8 cellular contexts compared by ENCODE assay signal in the genomic region with DNA sequence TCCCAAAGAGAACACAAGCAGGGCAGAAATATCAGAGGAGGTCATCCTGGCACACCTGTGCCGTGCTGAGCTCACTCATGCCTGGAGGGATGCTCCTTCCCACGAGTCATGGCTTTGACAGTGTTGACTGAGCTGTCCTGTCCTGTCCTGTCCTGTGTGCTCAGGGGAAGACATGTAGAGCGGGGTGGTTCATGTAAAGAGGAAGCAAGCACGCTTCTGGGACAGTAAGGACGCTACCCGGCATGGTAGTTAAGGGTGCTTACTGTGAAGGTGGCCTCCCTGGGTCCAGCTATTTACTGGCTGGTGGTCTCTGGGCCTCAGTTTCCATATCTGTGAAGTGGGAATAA. TPM values are rescaled to one million over a fixed set of nuclear protein-coding genes. Genes with fewer than 3 reads are reported as not detected.
A peak's percentile ranks its signal among the peaks of the same experiment; 100 is the strongest.
DNase-seq lines count a peak whose midpoint lies in the region; ATAC-seq and TF ChIP-seq lines count a peak whose summit lies in the region.

No MANE protein-coding gene starts in this region.

- no peak overlapping the region for H3K56ac ChIP-seq in IMR-90 (ENCODE audit: extremely low read depth, insufficient read depth, low read length)

- TF ChIP-seq RAD21 in IMR-90 (IDR thresholded peaks at IDR 0.05; ENCODE audit: low read length) = no peak

- no peak overlapping the region for H3K9ac ChIP-seq in IMR-90 (ENCODE audit: low read depth, low read length)

- H3K4me3 ChIP-seq in IMR-90 (ENCODE audit: insufficient read depth, low read depth, low read length) (no peak overlapping the region), skin epidermis (peak overlapping the region; percentile 24 to 45 (median 35)), HAP-1 (no peak overlapping the region)

- H2AFZ ChIP-seq in IMR-90 (replicated peaks; ENCODE audit: low read length, poor library complexity) = peak overlapping the region; percentile 5

- H3K9me3 Mint-ChIP-seq in activated naive CD4-positive, alpha-beta T cell treated with anti-CD3 and anti-CD28 coated beads, Interleukin-2, amount 50 U/mL, for 24 hours = no peaks in the 10 kb centered on the region
- no peaks in the 10 kb centered on the region for H3K9me3 Mint-ChIP-seq in central memory CD8-positive, alpha-beta T cell

- no peak for TF ChIP-seq CTCF in IMR-90 (conservative IDR thresholded peaks at IDR 0.05; ENCODE audit: low read depth, low read length)

- TF ChIP-seq POLR2A in IMR-90 (IDR thresholded peaks at IDR 0.05; ENCODE audit: low read depth, low read length) = no peak

- H2BK5ac ChIP-seq in IMR-90 (ENCODE audit: low read depth, low read length, poor library complexity, severe bottlenecking) = no peak overlapping the region

- H3K36me3 ChIP-seq in IMR-90 (ENCODE audit: control insufficient read depth, insufficient read depth, low read length) (peaks cover 17% of the 10 kb centered on the region), HAP-1 (replicated peaks) (no peaks in the 10 kb centered on the region)

- WGBS in IMR-90 (ENCODE audit: extremely low coverage in 2 of 2, insufficient read length in 1 of 2), 2 experiments = no CpG with 5 or more reads among the region's 6 CpGs

- H3K23ac ChIP-seq in IMR-90 (ENCODE audit: low read depth, low read length) = no peak overlapping the region

- POLR2A ChIA-PET in IMR-90 (lab: Charles Lee; ENCODE audit: unreplicated experiment) = no interaction called here

- no peaks in the 10 kb centered on the region for H4K20me1 ChIP-seq in IMR-90 (ENCODE audit: insufficient read depth, low read length)

- H3K4me1 ChIP-seq in IMR-90 (ENCODE audit: control insufficient read depth, insufficient read depth, low read length) (peaks cover 10% of the 10 kb centered on the region), HAP-1 (no peaks in the 10 kb centered on the region)

- H3K4me2 ChIP-seq in IMR-90 (ENCODE audit: low read depth, low read length) = no peak overlapping the region

- 0 out of 2 replicates have a peak overlapping the region, but pooled peaks have one; percentile 12 for H4K91ac ChIP-seq in IMR-90 (ENCODE audit: insufficient read depth, low read depth, low read length)

- H3K9me3 ChIP-seq in IMR-90 (ENCODE audit: control insufficient read depth, insufficient read depth, low read length) (no peaks in the 10 kb centered on the region), HAP-1 (no peaks in the 10 kb centered on the region)

- H3K27me3 ChIP-seq in IMR-90 (ENCODE audit: control insufficient read depth, insufficient read depth, low read length) = no peaks in the 10 kb centered on the region
- no peaks in the 10 kb centered on the region for H3K27me3 ChIP-seq in HAP-1 (ENCODE audit: low read depth)

- peak overlapping the region; percentile 91 for H3K4me3 Mint-ChIP-seq in activated naive CD4-positive, alpha-beta T cell treated with anti-CD3 and anti-CD28 coated beads, Interleukin-2, amount 50 U/mL, for 24 hours
- H3K4me3 Mint-ChIP-seq in central memory CD8-positive, alpha-beta T cell = peak overlapping the region; percentile 85

- DNase-seq in activated naive CD4-positive, alpha-beta T cell treated with anti-CD3 and anti-CD28 coated beads, Interleukin-2, amount 50 U/mL, for 16 hours = no peak
- DNase-seq in IMR-90 (no peak), HAP-1 (ENCODE audit: low spot score in 2 of 2) (no peak), pons (ENCODE audit: low spot score) (no peak)
- DNase-seq in central memory CD8-positive, alpha-beta T cell (ENCODE audit: low spot score in 2 of 2) = no peak

- peaks cover 55% of the 10 kb centered on the region for H3K4me1 Mint-ChIP-seq in activated naive CD4-positive, alpha-beta T cell treated with anti-CD3 and anti-CD28 coated beads, Interleukin-2, amount 50 U/mL, for 24 hours
- H3K4me1 Mint-ChIP-seq in central memory CD8-positive, alpha-beta T cell = peaks cover 41% of the 10 kb centered on the region

- H3K27me3 Mint-ChIP-seq in activated naive CD4-positive, alpha-beta T cell treated with anti-CD3 and anti-CD28 coated beads, Interleukin-2, amount 50 U/mL, for 24 hours = no peaks in the 10 kb centered on the region
- no peaks in the 10 kb centered on the region for H3K27me3 Mint-ChIP-seq in central memory CD8-positive, alpha-beta T cell

- in situ Hi-C loops in IMR-90 (cut with MboI; ENCODE audit: low sequenced_read_pairs) = loop anchor here (10.0 kb wide), 2 partner anchors 57 to 397 kb away; no protein-coding TSS in a partner anchor
- in situ Hi-C loops in HAP-1 (cut with MboI; ENCODE audit: low sequenced_read_pairs) = loop anchor here (10.0 kb wide), 2 partner anchors 57 to 113 kb away; no protein-coding TSS in a partner anchor

- ATAC-seq in IMR-90 (ENCODE audit: low read depth) (no peak), HG03565 (IDR thresholded peaks at IDR 0.05; ENCODE audit: unreplicated experiment) (no peak)
- ATAC-seq in central memory CD8-positive, alpha-beta T cell (replicated peaks; ENCODE audit: extremely low read depth, poor library complexity, severe bottlenecking) = peak; percentile 55

- no peak overlapping the region for H2AK9ac ChIP-seq in IMR-90 (replicated peaks; ENCODE audit: low read depth, low read length, poor library complexity)

- BruUV-seq in IMR-90 (replicated peaks; lab: Mats Ljungman, UMichigan) = no TSS peak

- intact Hi-C loops in IMR-90 (cut with micrococcal nuclease) = no loop called here

- H3K27ac ChIP-seq in IMR-90 (ENCODE audit: insufficient read depth, low read length) (no peak overlapping the region), skin epidermis (peak overlapping the region in 20 of 21 experiments; percentile 52 to 89 (median 76))

- CTCF ChIA-PET in IMR-90 (lab: Yijun Ruan, JAX) = no interaction called here

- peak overlapping the region in 1 of 2 experiments; percentile 56; a peak in 2 of 4 replicates for H4K8ac ChIP-seq in IMR-90 (ENCODE audit: low read depth in 2 of 2, low read length in 2 of 2)

- H3K14ac ChIP-seq in IMR-90 (replicated peaks; ENCODE audit: low read depth, low read length) = peak overlapping the region; percentile 7; the same call in 1 of the 2 replicates

- no peaks in the 10 kb centered on the region for H3K79me1 ChIP-seq in IMR-90 (ENCODE audit: low read depth in 1 of 2, low read length in 2 of 2)

- no peak overlapping the region for H2BK120ac ChIP-seq in IMR-90 (ENCODE audit: low read depth, low read length)

- peak overlapping the region; percentile 61; the same call in 1 of the 2 replicates for H2AK5ac ChIP-seq in IMR-90 (ENCODE audit: low read depth, low read length)

- H2BK15ac ChIP-seq in IMR-90 (ENCODE audit: low read depth, low read length) = no peak overlapping the region

- H3K27ac Mint-ChIP-seq in activated naive CD4-positive, alpha-beta T cell treated with anti-CD3 and anti-CD28 coated beads, Interleukin-2, amount 50 U/mL, for 24 hours = peak overlapping the region; percentile 86
- peak overlapping the region; percentile 84 for H3K27ac Mint-ChIP-seq in central memory CD8-positive, alpha-beta T cell (ENCODE audit: low read depth)

- dilution Hi-C loops in IMR-90 (cut with HindIII; ENCODE audit: low sequenced_read_pairs, unreplicated experiment) = no loop called here

- peak overlapping the region; percentile 11; the same call in 1 of the 2 replicates for H3K4ac ChIP-seq in IMR-90 (ENCODE audit: low read depth, low read length)

- 0 out of 2 replicates have a peak overlapping the region, but pooled peaks have one; percentile 35 for H4K5ac ChIP-seq in IMR-90 (ENCODE audit: low read depth, low read length)

- peaks cover 10% of the 10 kb centered on the region for H3K9me1 ChIP-seq in IMR-90 (ENCODE audit: insufficient read depth, low read length)

- no peak overlapping the region for H2BK20ac ChIP-seq in IMR-90 (ENCODE audit: low read depth, low read length)

- peaks cover 2% of the 10 kb centered on the region for H3K36me3 Mint-ChIP-seq in activated naive CD4-positive, alpha-beta T cell treated with anti-CD3 and anti-CD28 coated beads, Interleukin-2, amount 50 U/mL, for 24 hours
- peaks cover 2% of the 10 kb centered on the region for H3K36me3 Mint-ChIP-seq in central memory CD8-positive, alpha-beta T cell (ENCODE audit: insufficient read depth)

- no peak overlapping the region for H3K18ac ChIP-seq in IMR-90 (ENCODE audit: low read depth, low read length)

TF ChIP-seq in IMR-90, 13 proteins besides CTCF, POLR2A, EP300 and RAD21:
- TF ChIP-seq CHD1 (IDR thresholded peaks at IDR 0.05; ENCODE audit: low read depth, low read length) = no peak
- TF ChIP-seq RFX5 (IDR thresholded peaks at IDR 0.05; ENCODE audit: low read depth, low read length) = no peak
- TF ChIP-seq SMC3 (IDR thresholded peaks at IDR 0.05; ENCODE audit: low read depth, low read length) = no peak
- no peak for TF ChIP-seq CEBPB (IDR thresholded peaks at IDR 0.05; ENCODE audit: low read depth, low read length)
- TF ChIP-seq MAZ (IDR thresholded peaks at IDR 0.05; ENCODE audit: borderline replicate concordance, low read depth, low read length) = no peak
- TF ChIP-seq RCOR1 (IDR thresholded peaks at IDR 0.05; ENCODE audit: insufficient replicate concordance, low read length) = no peak
- no peak for TF ChIP-seq MXI1 (IDR thresholded peaks at IDR 0.05; ENCODE audit: borderline replicate concordance, low read depth, low read length)
- TF ChIP-seq, protein P1, sequence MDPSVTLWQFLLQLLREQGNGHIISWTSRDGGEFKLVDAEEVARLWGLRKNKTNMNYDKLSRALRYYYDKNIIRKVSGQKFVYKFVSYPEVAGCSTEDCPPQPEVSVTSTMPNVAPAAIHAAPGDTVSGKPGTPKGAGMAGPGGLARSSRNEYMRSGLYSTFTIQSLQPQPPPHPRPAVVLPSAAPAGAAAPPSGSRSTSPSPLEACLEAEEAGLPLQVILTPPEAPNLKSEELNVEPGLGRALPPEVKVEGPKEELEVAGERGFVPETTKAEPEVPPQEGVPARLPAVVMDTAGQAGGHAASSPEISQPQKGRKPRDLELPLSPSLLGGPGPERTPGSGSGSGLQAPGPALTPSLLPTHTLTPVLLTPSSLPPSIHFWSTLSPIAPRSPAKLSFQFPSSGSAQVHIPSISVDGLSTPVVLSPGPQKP (IDR thresholded peaks at IDR 0.05; ENCODE audit: borderline replicate concordance, low read depth, low read length) = no peak
- no peak for TF ChIP-seq MAFK (IDR thresholded peaks at IDR 0.05; ENCODE audit: low read depth, low read length)
- TF ChIP-seq NFE2L2 (IDR thresholded peaks at IDR 0.05; ENCODE audit: low read depth, low read length) = no peak
- no peak for TF ChIP-seq BHLHE40 (IDR thresholded peaks at IDR 0.05; ENCODE audit: low read depth, low read length)

RNA-seq across cellular contexts. Expression of a gene that starts 0.4 kb away (rescaled TPM):
- total RNA-seq in IMR-90 (2012; rRNA removed) = 0.54 and 0.83 TPM in 2 replicates
- polyA plus RNA-seq in IMR-90 (2012; rRNA removed) = 2.5 and 3.7 TPM in 2 replicates
- polyA plus RNA-seq in IMR-90 (2012; cell fraction: cytosol; rRNA removed) = 1.1 and 2.0 TPM in 2 replicates
- polyA plus RNA-seq in IMR-90 (2012; cell fraction: nucleus; rRNA removed; ENCODE audit: low replicate concordance) = 6.8 and 8.6 TPM in 2 replicates

Comparison
In these comparisons a context has a peak if more than half of its experiments do, and no peak if none do; other contexts are left out.
1. H3K4me3 ChIP-seq: peak in skin epidermis (7 of 7); none in IMR-90 (single experiment) and HAP-1 (single experiment).